ENCODE assay signal across 26 cellular contexts in the genomic region with DNA sequence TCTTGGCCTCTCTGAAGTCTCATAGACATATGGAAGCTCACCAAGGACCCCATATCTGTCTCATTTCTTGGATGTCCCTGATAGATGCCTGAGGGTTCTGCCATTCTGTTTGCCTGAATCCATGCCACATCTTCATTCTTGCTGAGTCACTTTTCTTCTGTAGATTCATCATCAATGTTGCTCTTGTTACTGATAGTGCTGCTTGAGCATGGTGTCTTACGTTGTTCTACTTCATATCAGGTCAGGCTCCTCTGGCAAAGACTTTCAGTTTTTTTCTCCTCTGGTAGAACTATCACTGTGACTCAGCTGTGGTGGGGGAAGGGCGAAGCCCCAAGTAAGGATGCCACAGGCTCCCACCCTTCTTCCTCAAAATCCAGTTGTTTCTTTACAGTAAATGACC.
"Had no signal": no experiment of that assay in that cellular context is flagged by ENCODE, and none has a peak within 500 bp of the region (broad histone marks: within the 10 kb centered on the region; RNA-seq: fewer than 3 reads in every experiment).

No MANE protein-coding gene starts in this region.

- H3K27me3 ChIP-seq: esophagus muscularis mucosa, left lung, stomach, thyroid gland, upper lobe of left lung had no signal

- H3K27ac Mint-ChIP-seq: activated CD4-positive, alpha-beta memory T cell treated with anti-CD3 and anti-CD28 coated beads for 36 hours; activated CD4-positive, alpha-beta T cell treated with anti-CD3 and anti-CD28 coated beads, Interleukin-2, amount 10 ng/mL, durations not matched to agents 24 days and 14 days; dendritic cell treated with granulocyte-macrophage colony-stimulating factor and Interleukin-4, amounts not matched to agents 40 ng/mL and 50 ng/mL, for 4 days; endodermal cell; natural killer cell; stimulated activated naive B cell treated with anti-CD40 and anti-IgM and Interleukin-4, amounts not matched to agents 10 μg/mL and 1 μg/mL and 100 μg/mL, for 72 hours had no signal

- H3K27ac ChIP-seq: esophagus muscularis mucosa, left lung, lower lobe of right lung, stomach, thyroid gland, upper lobe of left lung, WERI-Rb-1 had no signal

- H3K4me1 Mint-ChIP-seq: activated CD4-positive, alpha-beta T cell treated with anti-CD3 and anti-CD28 coated beads, Interleukin-2, amount 10 ng/mL, durations not matched to agents 24 days and 14 days; endodermal cell; natural killer cell; stimulated activated naive B cell treated with anti-CD40 and anti-IgM and Interleukin-4, amounts not matched to agents 10 μg/mL and 1 μg/mL and 100 μg/mL, for 72 hours had no signal

- H3K36me3 Mint-ChIP-seq: activated CD4-positive, alpha-beta memory T cell treated with anti-CD3 and anti-CD28 coated beads for 36 hours; natural killer cell; stimulated activated naive B cell treated with anti-CD40 and anti-IgM and Interleukin-4, amounts not matched to agents 10 μg/mL and 1 μg/mL and 100 μg/mL, for 72 hours had no signal

- DNase-seq: activated CD4-positive, alpha-beta memory T cell treated with anti-CD3 and anti-CD28 coated beads for 36 hours; activated CD4-positive, alpha-beta T cell treated with anti-CD3 and anti-CD28 coated beads, Interleukin-2, amount 10 ng/mL, durations not matched to agents 24 days and 14 days; activated CD8-positive, alpha-beta memory T cell treated with anti-CD3 and anti-CD28 coated beads, Interleukin-2, amount 50 U/mL, for 4 hours; activated gamma-delta T cell; activated naive CD4-positive, alpha-beta T cell treated with anti-CD3 and anti-CD28 coated beads, Interleukin-2, amount 50 U/mL, for 16 hours; activated T-cell treated with anti-CD3 and anti-CD28 coated beads, Interleukin-2, amount 50 U/mL, for 1 hour; amniotic stem cell; caudate nucleus; endodermal cell; left lung; lower lobe of right lung; mesenchymal stem cell; natural killer cell; posterior cingulate gyrus; right cardiac atrium; stimulated activated CD4-positive, alpha-beta T cell treated with anti-CD3 and anti-CD28 coated beads, Interleukin-15, amount 100 ng/mL, for 24 hours; stimulated activated CD4-positive, alpha-beta T cell treated with anti-CD3 and anti-CD28 coated beads, Interleukin-2, amount 100 ng/mL, for 24 hours; stimulated activated naive B cell treated with anti-CD40 and anti-IgM and Interleukin-4, amounts not matched to agents 10 μg/mL and 1 μg/mL and 100 μg/mL, for 72 hours; stomach; T-helper 9 cell; thyroid gland; upper lobe of left lung; WERI-Rb-1 had no signal

- ATAC-seq: activated CD4-positive, CD25-positive, alpha-beta regulatory T cell treated with anti-CD3 and anti-CD28 coated beads, Interleukin-2, amount 50 U/mL, for 24 hours; left lung; lower lobe of right lung; natural killer cell; right cardiac atrium; stimulated activated naive B cell treated with anti-CD40 and anti-IgM and Interleukin-4, amounts not matched to agents 10 μg/mL and 1 μg/mL and 100 μg/mL, for 72 hours had no signal

- H3K27me3 Mint-ChIP-seq: activated CD4-positive, alpha-beta memory T cell treated with anti-CD3 and anti-CD28 coated beads for 36 hours; activated CD4-positive, alpha-beta T cell treated with anti-CD3 and anti-CD28 coated beads, Interleukin-2, amount 10 ng/mL, durations not matched to agents 24 days and 14 days; dendritic cell treated with granulocyte-macrophage colony-stimulating factor and Interleukin-4, amounts not matched to agents 40 ng/mL and 50 ng/mL, for 4 days; stimulated activated naive B cell treated with anti-CD40 and anti-IgM and Interleukin-4, amounts not matched to agents 10 μg/mL and 1 μg/mL and 100 μg/mL, for 72 hours had no signal

- H3K4me3 ChIP-seq: esophagus muscularis mucosa, left lung, lower lobe of right lung, stomach, thyroid gland, upper lobe of left lung had no signal

- H3K9me3 Mint-ChIP-seq: endodermal cell had no signal

- H3K36me3 ChIP-seq: esophagus muscularis mucosa, left lung, lower lobe of right lung, stomach, thyroid gland, upper lobe of left lung, WERI-Rb-1 had no signal

- H3K4me3 Mint-ChIP-seq: activated CD4-positive, alpha-beta memory T cell treated with anti-CD3 and anti-CD28 coated beads for 36 hours; activated CD4-positive, alpha-beta T cell treated with anti-CD3 and anti-CD28 coated beads, Interleukin-2, amount 10 ng/mL, durations not matched to agents 24 days and 14 days; dendritic cell treated with granulocyte-macrophage colony-stimulating factor and Interleukin-4, amounts not matched to agents 40 ng/mL and 50 ng/mL, for 4 days; endodermal cell; natural killer cell; stimulated activated naive B cell treated with anti-CD40 and anti-IgM and Interleukin-4, amounts not matched to agents 10 μg/mL and 1 μg/mL and 100 μg/mL, for 72 hours had no signal

- H3K9me3 ChIP-seq: esophagus muscularis mucosa, lower lobe of right lung, stomach, thyroid gland, upper lobe of left lung had no signal

- H3K4me1 ChIP-seq: esophagus muscularis mucosa, left lung, lower lobe of right lung, stomach, thyroid gland, upper lobe of left lung had no signal
